In the genomic region with DNA sequence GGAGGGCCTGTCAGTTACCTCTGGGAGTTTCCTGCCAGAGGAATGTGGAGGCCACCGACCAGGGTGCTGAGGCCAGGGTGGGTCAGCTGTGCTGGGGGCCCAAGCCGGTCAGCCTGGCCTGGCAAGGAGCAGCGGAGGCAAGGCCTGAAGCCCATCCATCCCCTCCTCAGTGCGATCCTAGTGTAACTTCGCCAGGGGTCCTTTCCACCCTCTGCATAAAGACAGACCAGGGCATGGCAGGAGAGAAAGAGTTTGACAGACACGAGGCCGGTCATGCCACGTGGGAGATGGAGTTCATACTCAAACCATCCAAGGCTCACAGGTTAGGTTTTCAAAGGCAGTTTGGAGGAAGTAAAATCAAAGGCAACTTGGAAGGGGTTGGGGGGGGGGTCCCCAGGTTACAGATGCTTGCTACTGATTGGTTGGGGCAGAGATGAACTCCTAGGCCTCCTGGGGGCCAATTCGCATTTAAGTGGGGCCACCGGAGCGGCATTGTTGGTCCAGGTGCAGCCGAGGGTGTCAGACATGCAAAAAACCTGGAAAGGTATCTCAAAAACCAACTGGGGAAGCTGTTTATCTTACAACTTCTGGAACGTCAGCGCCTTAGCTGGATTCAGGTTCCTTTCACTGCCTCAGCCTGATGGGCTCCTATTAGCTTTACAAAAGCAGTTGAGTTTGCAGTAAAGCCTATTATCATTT, we compare ENCODE assay signal across 1 cellular context.
A peak's percentile ranks its signal among the peaks of the same experiment; 100 is the strongest.
TF ChIP-seq lines count a peak whose summit lies in the region.

No MANE protein-coding gene starts in this region.

TF ChIP-seq in HepG2, 621 proteins besides CTCF, POLR2A, EP300 and RAD21:
- no peak for TF ChIP-seq BRD4 (CRISPR knock-in tag; IDR thresholded peaks at IDR 0.05)
- TF ChIP-seq ZNF687 (CRISPR knock-in tag; IDR thresholded peaks at IDR 0.05), result peak; percentile 36
